ENCODE assay signal across 21 cellular contexts in genomic region chr9:373759-374206, GRCh38.
DNase-seq lines count a peak whose midpoint lies in the region; ATAC-seq and TF ChIP-seq lines count a peak whose summit lies in the region.
"Had no signal": no experiment of that assay in that cellular context is flagged by ENCODE, and none has a peak within 500 bp of the region (broad histone marks: within the 10 kb centered on the region; RNA-seq: fewer than 3 reads in every experiment).

No MANE protein-coding gene starts in this region.

- H3K9me3 Mint-ChIP-seq in activated CD4-positive, alpha-beta T cell treated with anti-CD3 and anti-CD28 coated beads for 36 hours (ENCODE audit: low read depth) = no peaks in the 10 kb centered on the region
- H3K9me3 Mint-ChIP-seq in stimulated activated naive CD8-positive, alpha-beta T cell treated with anti-CD3 and anti-CD28 coated beads, Interleukin-15, amount 100 ng/mL, for 72 hours = no peaks in the 10 kb centered on the region
- H3K9me3 Mint-ChIP-seq in glutamatergic neuron (ENCODE audit: unreplicated experiment) = peaks cover 10% of the 10 kb centered on the region
- no peaks in the 10 kb centered on the region for H3K9me3 Mint-ChIP-seq in activated CD4-positive, alpha-beta T cell treated with anti-CD3 and anti-CD28 coated beads, Interleukin-2, amount 10 ng/mL, durations not matched to agents 7 days and 5 days
- H3K9me3 Mint-ChIP-seq: CD8-positive, alpha-beta memory T cell; H9 had no signal

- peak overlapping the region; percentile 56 for H3K27ac Mint-ChIP-seq in activated CD4-positive, alpha-beta T cell treated with anti-CD3 and anti-CD28 coated beads for 36 hours
- peak overlapping the region; percentile 29 to 73 for H3K27ac Mint-ChIP-seq in stimulated activated naive CD8-positive, alpha-beta T cell treated with anti-CD3 and anti-CD28 coated beads, Interleukin-15, amount 100 ng/mL, for 72 hours
- H3K27ac Mint-ChIP-seq in glutamatergic neuron (ENCODE audit: unreplicated experiment) = peak overlapping the region; percentile 13
- H3K27ac Mint-ChIP-seq in activated CD4-positive, alpha-beta T cell treated with anti-CD3 and anti-CD28 coated beads, Interleukin-2, amount 10 ng/mL, durations not matched to agents 7 days and 5 days = no peak overlapping the region
- H3K27ac Mint-ChIP-seq: H9 had no signal

- TF ChIP-seq CTCF in glutamatergic neuron (IDR thresholded peaks at IDR 0.05; ENCODE audit: partially characterized antibody, unreplicated experiment) = no peak

- DNase-seq in activated CD4-positive, alpha-beta T cell treated with anti-CD3 and anti-CD28 coated beads for 36 hours = no peak
- DNase-seq in activated CD4-positive, alpha-beta T cell treated with anti-CD3 and anti-CD28 coated beads, Interleukin-2, amount 50 U/mL, for 48 hours = no peak
- DNase-seq in stimulated activated naive CD8-positive, alpha-beta T cell treated with anti-CD3 and anti-CD28 coated beads, Interleukin-15, amount 100 ng/mL, for 72 hours = no peak
- no peak for DNase-seq in stimulated activated naive CD8-positive, alpha-beta T cell treated with anti-CD3 and anti-CD28 coated beads, Interleukin-15, Interleukin-2, amounts not matched to agents 100 U/mL and 50 U/mL, for 24 hours
- DNase-seq in glutamatergic neuron = no peak
- DNase-seq in putamen (ENCODE audit: low spot score) = no peak
- no peak for DNase-seq in Right ventricle myocardium superior
- DNase-seq in activated CD4-positive, alpha-beta T cell treated with anti-CD3 and anti-CD28 coated beads, Interleukin-2, amount 10 ng/mL, durations not matched to agents 7 days and 5 days = no peak
- DNase-seq: ACHN; Calu3; CD8-positive, alpha-beta memory T cell; GM23248; H9; KG1; NCI-H1092; NCI-H1436; NCI-H187 treated with DMSO at 0.1 percent for 48 hours; NCI-H2107; NCI-H446 treated with DMSO at 0.1 percent for 48 hours; NCI-H526 treated with DMSO at 0.1 percent for 48 hours; SHP77 had no signal

- intact Hi-C loops in activated CD4-positive, alpha-beta T cell treated with anti-CD3 and anti-CD28 coated beads for 36 hours (cut with DNase I, micrococcal nuclease) = loop anchor here in 1 of 2 experiments (5.0 kb wide), 1 partner anchor 49 kb away; no protein-coding TSS in a partner anchor
- intact Hi-C loops in Right ventricle myocardium superior (cut with DNase I) = no loop called here

- no peaks in the 10 kb centered on the region for H3K4me1 Mint-ChIP-seq in activated CD4-positive, alpha-beta T cell treated with anti-CD3 and anti-CD28 coated beads for 36 hours
- no peaks in the 10 kb centered on the region for H3K4me1 Mint-ChIP-seq in stimulated activated naive CD8-positive, alpha-beta T cell treated with anti-CD3 and anti-CD28 coated beads, Interleukin-15, amount 100 ng/mL, for 72 hours
- H3K4me1 Mint-ChIP-seq in glutamatergic neuron (ENCODE audit: low read depth, unreplicated experiment) = peaks cover 49% of the 10 kb centered on the region
- peaks cover 10% of the 10 kb centered on the region for H3K4me1 Mint-ChIP-seq in activated CD4-positive, alpha-beta T cell treated with anti-CD3 and anti-CD28 coated beads, Interleukin-2, amount 10 ng/mL, durations not matched to agents 7 days and 5 days

- no peak overlapping the region for H3K4me3 Mint-ChIP-seq in activated CD4-positive, alpha-beta T cell treated with anti-CD3 and anti-CD28 coated beads for 36 hours
- H3K4me3 Mint-ChIP-seq in stimulated activated naive CD8-positive, alpha-beta T cell treated with anti-CD3 and anti-CD28 coated beads, Interleukin-15, amount 100 ng/mL, for 72 hours = no peak overlapping the region
- peak overlapping the region; percentile 31 for H3K4me3 Mint-ChIP-seq in glutamatergic neuron (ENCODE audit: unreplicated experiment)
- no peak overlapping the region for H3K4me3 Mint-ChIP-seq in activated CD4-positive, alpha-beta T cell treated with anti-CD3 and anti-CD28 coated beads, Interleukin-2, amount 10 ng/mL, durations not matched to agents 7 days and 5 days
- H3K4me3 Mint-ChIP-seq: CD8-positive, alpha-beta memory T cell; H9 had no signal

- H3K36me3 Mint-ChIP-seq in activated CD4-positive, alpha-beta T cell treated with anti-CD3 and anti-CD28 coated beads for 36 hours (ENCODE audit: low read depth) = peaks cover 62% of the 10 kb centered on the region
- no peaks in the 10 kb centered on the region for H3K36me3 Mint-ChIP-seq in glutamatergic neuron (ENCODE audit: unreplicated experiment)
- peaks cover 78% of the 10 kb centered on the region for H3K36me3 Mint-ChIP-seq in activated CD4-positive, alpha-beta T cell treated with anti-CD3 and anti-CD28 coated beads, Interleukin-2, amount 10 ng/mL, durations not matched to agents 7 days and 5 days (ENCODE audit: low read depth)

- no peak for ATAC-seq in activated CD4-positive, alpha-beta T cell treated with anti-CD3 and anti-CD28 coated beads for 36 hours
- no peak for ATAC-seq in stimulated activated naive CD8-positive, alpha-beta T cell treated with anti-CD3 and anti-CD28 coated beads, Interleukin-15, amount 100 ng/mL, for 72 hours
- ATAC-seq in stimulated activated naive CD8-positive, alpha-beta T cell treated with anti-CD3 and anti-CD28 coated beads, Interleukin-15, Interleukin-2, amounts not matched to agents 100 U/mL and 50 U/mL, for 24 hours = no peak
- ATAC-seq in Right ventricle myocardium superior (ENCODE audit: poor library complexity) = no peak

- CTCF ChIA-PET in activated CD4-positive, alpha-beta T cell treated with anti-CD3 and anti-CD28 coated beads for 36 hours (lab: Charles Lee) = no interaction called here
- CTCF ChIA-PET in activated CD4-positive, alpha-beta T cell treated with anti-CD3 and anti-CD28 coated beads, Interleukin-2, amount 10 ng/mL, durations not matched to agents 7 days and 5 days (lab: Charles Lee) = no interaction called here

- POLR2A ChIA-PET in activated CD4-positive, alpha-beta T cell treated with anti-CD3 and anti-CD28 coated beads for 36 hours (lab: Charles Lee) = no interaction called here
- POLR2A ChIA-PET in activated CD4-positive, alpha-beta T cell treated with anti-CD3 and anti-CD28 coated beads, Interleukin-2, amount 10 ng/mL, durations not matched to agents 7 days and 5 days (lab: Charles Lee) = interaction anchor here (0.6 kb wide), 1 partner anchor 632 kb away, joined by 4 read pairs; no protein-coding TSS in a partner anchor

- no peaks in the 10 kb centered on the region for H3K27me3 Mint-ChIP-seq in activated CD4-positive, alpha-beta T cell treated with anti-CD3 and anti-CD28 coated beads for 36 hours
- H3K27me3 Mint-ChIP-seq in stimulated activated naive CD8-positive, alpha-beta T cell treated with anti-CD3 and anti-CD28 coated beads, Interleukin-15, amount 100 ng/mL, for 72 hours = no peaks in the 10 kb centered on the region
- peaks cover 9% of the 10 kb centered on the region for H3K27me3 Mint-ChIP-seq in glutamatergic neuron (ENCODE audit: unreplicated experiment)
- H3K27me3 Mint-ChIP-seq in activated CD4-positive, alpha-beta T cell treated with anti-CD3 and anti-CD28 coated beads, Interleukin-2, amount 10 ng/mL, durations not matched to agents 7 days and 5 days = no peaks in the 10 kb centered on the region
- H3K27me3 Mint-ChIP-seq: CD8-positive, alpha-beta memory T cell had no signal
